Comparison of ENCODE assay signal across 8 cellular contexts in the genomic region with DNA sequence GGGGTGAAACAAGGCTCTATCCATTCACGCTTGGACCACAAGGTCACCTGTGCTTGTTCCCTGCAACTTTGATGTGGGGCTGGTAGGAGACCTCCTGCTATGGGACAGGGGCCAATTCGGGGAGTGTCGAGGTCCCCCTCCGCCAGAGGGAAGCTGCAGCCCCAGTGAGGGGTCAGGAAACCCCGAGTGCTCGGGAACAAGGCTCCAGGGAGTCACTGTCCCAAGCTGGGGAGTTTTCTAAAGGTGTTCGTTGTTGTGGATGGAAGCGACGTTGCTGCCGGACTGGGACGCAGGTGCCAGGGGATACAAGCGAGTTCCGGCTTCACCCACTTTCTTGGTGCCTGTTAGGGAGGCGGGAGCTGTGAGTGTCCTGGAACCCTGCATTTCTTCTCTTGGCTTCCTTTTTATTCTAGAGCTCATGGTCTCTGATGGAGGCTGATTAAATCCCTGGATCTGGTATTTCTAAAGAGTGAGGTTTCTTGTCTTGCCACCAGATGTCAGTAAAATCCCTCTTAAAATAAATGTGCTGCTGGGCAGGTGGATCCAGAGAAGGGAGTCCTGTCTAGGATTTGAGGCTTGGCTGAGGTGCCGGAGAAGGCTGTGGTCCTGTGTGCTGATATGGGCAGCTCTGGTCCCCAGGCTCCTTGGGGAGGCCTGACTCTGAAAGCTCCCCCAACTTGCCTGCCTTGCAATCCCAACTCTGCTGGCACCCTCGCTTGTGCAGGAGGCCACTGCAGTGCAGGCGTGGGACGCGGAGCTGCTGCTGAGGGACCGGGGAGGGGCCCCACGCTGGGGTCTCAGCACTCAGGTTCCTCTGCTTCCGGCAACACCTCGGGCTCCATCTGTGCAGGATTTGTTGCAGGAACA.
DNase-seq lines count a peak whose midpoint lies in the region; ATAC-seq and TF ChIP-seq lines count a peak whose summit lies in the region.

No MANE protein-coding gene starts in this region.

- peak; percentile 26 for DNase-seq in DMS114 treated with DMSO at 0.1 percent for 48 hours (lab: John Stamatoyannopoulos, UW; ENCODE audit: unreplicated experiment)
- DNase-seq in OCI-M1 (lab: John Stamatoyannopoulos, UW) = peak; percentile 47
- DNase-seq in epidermal melanocyte (ENCODE audit: insufficient read length, low spot score) = peak; percentile 79
- peak in 1 of 2 experiments; percentile 36 for DNase-seq in mesothelial cell of epicardium (ENCODE audit: low spot score in 2 of 2, unreplicated experiment in 2 of 2)

- no peaks in the 10 kb centered on the region for H3K36me3 Mint-ChIP-seq in mesothelial cell of epicardium

- no peak for TF ChIP-seq EP300 in Ishikawa (IDR thresholded peaks at IDR 0.05; ENCODE audit: borderline replicate concordance)

- peak; percentile 72 for TF ChIP-seq RAD21 in Ishikawa (IDR thresholded peaks at IDR 0.05; ENCODE audit: low read depth)

- H3K27me3 Mint-ChIP-seq in mesothelial cell of epicardium (ENCODE audit: low read depth) = peaks cover 33% of the 10 kb centered on the region

- ATAC-seq in GM21528 (IDR thresholded peaks at IDR 0.05; ENCODE audit: low FRiP score, unreplicated experiment) = no peak
- ATAC-seq in HG02798 (IDR thresholded peaks at IDR 0.05; ENCODE audit: poor library complexity, unreplicated experiment) = no peak
- ATAC-seq in HG02623 (IDR thresholded peaks at IDR 0.05; ENCODE audit: unreplicated experiment) = no peak

- H3K27ac Mint-ChIP-seq in mesothelial cell of epicardium = no peak overlapping the region

- no peaks in the 10 kb centered on the region for H3K9me3 Mint-ChIP-seq in mesothelial cell of epicardium

- H3K4me1 Mint-ChIP-seq in mesothelial cell of epicardium = no peaks in the 10 kb centered on the region

- TF ChIP-seq CTCF in mesothelial cell of epicardium (IDR thresholded peaks at IDR 0.05; ENCODE audit: unreplicated experiment) = peak; percentile 75

- no peak overlapping the region for H3K4me3 Mint-ChIP-seq in mesothelial cell of epicardium

TF ChIP-seq in Ishikawa, 13 proteins besides CTCF, POLR2A, EP300 and RAD21:
- TF ChIP-seq, protein P1, sequence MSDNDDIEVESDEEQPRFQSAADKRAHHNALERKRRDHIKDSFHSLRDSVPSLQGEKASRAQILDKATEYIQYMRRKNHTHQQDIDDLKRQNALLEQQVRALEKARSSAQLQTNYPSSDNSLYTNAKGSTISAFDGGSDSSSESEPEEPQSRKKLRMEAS (IDR thresholded peaks at IDR 0.05) = no peak
- no peak for TF ChIP-seq TCF12 (IDR thresholded peaks at IDR 0.05; ENCODE audit: low read depth)
- TF ChIP-seq YY1 (IDR thresholded peaks at IDR 0.05; ENCODE audit: low read depth) = no peak
- TF ChIP-seq CEBPB (IDR thresholded peaks at IDR 0.05) = no peak
- TF ChIP-seq EGR1 (IDR thresholded peaks at IDR 0.05) = no peak
- TF ChIP-seq TAF1 (IDR thresholded peaks at IDR 0.05; ENCODE audit: low read depth) = no peak
- TF ChIP-seq, protein P2, sequence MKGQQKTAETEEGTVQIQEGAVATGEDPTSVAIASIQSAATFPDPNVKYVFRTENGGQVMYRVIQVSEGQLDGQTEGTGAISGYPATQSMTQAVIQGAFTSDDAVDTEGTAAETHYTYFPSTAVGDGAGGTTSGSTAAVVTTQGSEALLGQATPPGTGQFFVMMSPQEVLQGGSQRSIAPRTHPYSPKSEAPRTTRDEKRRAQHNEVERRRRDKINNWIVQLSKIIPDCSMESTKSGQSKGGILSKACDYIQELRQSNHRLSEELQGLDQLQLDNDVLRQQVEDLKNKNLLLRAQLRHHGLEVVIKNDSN (IDR thresholded peaks at IDR 0.05) = no peak
- no peak for TF ChIP-seq CREB1 (IDR thresholded peaks at IDR 0.05; ENCODE audit: low read depth)
- TF ChIP-seq ZBTB7A (IDR thresholded peaks at IDR 0.05; ENCODE audit: low read depth) = no peak
- no peak for TF ChIP-seq TEAD4 (IDR thresholded peaks at IDR 0.05)
- no peak for TF ChIP-seq NFIC (IDR thresholded peaks at IDR 0.05)
- no peak for TF ChIP-seq FOXM1 (IDR thresholded peaks at IDR 0.05; ENCODE audit: borderline replicate concordance, low read depth)
- TF ChIP-seq, protein P3, sequence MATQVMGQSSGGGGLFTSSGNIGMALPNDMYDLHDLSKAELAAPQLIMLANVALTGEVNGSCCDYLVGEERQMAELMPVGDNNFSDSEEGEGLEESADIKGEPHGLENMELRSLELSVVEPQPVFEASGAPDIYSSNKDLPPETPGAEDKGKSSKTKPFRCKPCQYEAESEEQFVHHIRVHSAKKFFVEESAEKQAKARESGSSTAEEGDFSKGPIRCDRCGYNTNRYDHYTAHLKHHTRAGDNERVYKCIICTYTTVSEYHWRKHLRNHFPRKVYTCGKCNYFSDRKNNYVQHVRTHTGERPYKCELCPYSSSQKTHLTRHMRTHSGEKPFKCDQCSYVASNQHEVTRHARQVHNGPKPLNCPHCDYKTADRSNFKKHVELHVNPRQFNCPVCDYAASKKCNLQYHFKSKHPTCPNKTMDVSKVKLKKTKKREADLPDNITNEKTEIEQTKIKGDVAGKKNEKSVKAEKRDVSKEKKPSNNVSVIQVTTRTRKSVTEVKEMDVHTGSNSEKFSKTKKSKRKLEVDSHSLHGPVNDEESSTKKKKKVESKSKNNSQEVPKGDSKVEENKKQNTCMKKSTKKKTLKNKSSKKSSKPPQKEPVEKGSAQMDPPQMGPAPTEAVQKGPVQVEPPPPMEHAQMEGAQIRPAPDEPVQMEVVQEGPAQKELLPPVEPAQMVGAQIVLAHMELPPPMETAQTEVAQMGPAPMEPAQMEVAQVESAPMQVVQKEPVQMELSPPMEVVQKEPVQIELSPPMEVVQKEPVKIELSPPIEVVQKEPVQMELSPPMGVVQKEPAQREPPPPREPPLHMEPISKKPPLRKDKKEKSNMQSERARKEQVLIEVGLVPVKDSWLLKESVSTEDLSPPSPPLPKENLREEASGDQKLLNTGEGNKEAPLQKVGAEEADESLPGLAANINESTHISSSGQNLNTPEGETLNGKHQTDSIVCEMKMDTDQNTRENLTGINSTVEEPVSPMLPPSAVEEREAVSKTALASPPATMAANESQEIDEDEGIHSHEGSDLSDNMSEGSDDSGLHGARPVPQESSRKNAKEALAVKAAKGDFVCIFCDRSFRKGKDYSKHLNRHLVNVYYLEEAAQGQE (IDR thresholded peaks at IDR 0.05; ENCODE audit: low read depth) = no peak
